5 cellular contexts compared by ENCODE assay signal in the genomic region with DNA sequence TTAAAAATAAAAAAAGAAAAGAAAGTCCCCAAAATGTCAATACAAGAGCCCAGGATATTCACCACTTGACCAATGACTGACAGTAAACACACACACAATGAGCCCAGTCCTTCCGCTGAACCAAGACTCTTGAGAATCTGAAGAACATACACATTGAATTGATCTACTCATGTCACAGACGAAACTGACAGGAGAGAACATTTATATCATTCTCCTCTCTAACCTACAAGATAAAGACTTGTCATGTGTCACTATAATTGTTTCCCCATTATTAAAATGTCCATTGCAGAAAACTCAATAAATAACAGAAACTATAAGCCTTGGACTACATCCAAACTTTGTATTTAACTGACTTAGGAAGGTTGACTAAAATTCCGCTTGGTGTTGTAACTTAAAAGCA.
"Had no signal": no experiment of that assay in that cellular context is flagged by ENCODE, and none has a peak within 500 bp of the region (broad histone marks: within the 10 kb centered on the region; RNA-seq: fewer than 3 reads in every experiment).

No MANE protein-coding gene starts in this region.

- H3K27ac Mint-ChIP-seq: GM23338, H9 had no signal

- H3K4me3 Mint-ChIP-seq: GM23338, H9 had no signal

- H3K4me3 ChIP-seq: GM23338, K562 had no signal

- H3K4me2 ChIP-seq: GM23338 had no signal

- DNase-seq: H9, HCEC 1CT, IMR-90 had no signal

- H3K9me3 Mint-ChIP-seq: GM23338, H9 had no signal

- H3K4me1 Mint-ChIP-seq: GM23338 had no signal
